Comparison of ENCODE assay signal across 12 cellular contexts in the genomic region with DNA sequence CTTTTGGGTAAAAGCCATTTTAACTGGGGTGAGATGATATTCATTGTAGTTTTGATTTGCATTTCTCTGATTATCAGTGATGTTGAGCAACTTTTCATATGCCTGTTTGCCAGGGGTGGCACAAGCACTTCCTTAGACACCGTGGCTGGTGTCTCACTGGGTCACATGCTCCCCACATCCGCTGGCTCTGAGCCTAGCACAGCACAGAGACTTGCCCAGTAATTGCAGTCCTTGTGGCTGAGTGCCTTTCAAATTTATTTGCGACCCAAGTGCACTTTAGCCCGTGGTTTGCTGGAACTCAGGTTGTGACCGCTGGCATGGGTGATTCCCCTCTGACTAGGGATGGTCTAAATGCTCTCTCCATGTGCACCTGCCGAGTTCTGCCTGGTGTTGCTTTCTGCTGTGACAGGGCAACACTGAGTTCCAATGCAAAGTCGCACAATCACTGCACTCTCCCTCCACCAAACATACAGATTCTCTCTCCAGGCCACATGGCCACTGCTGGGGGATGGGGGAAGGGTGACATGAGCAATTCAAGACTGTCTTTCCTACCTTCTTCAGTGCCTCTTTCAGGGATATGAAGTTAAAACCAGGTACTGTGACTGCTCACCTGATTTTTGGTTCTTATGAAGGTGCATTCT.
A peak's percentile ranks its signal among the peaks of the same experiment; 100 is the strongest.
DNase-seq lines count a peak whose midpoint lies in the region; ATAC-seq and TF ChIP-seq lines count a peak whose summit lies in the region.
"Had no signal": no experiment of that assay in that cellular context is flagged by ENCODE, and none has a peak within 500 bp of the region (broad histone marks: within the 10 kb centered on the region; RNA-seq: fewer than 3 reads in every experiment).

No MANE protein-coding gene starts in this region.

- no peaks in the 10 kb centered on the region for H3K9me3 ChIP-seq in MM.1S (replicated peaks; ENCODE audit: insufficient read depth, low read length)

- peaks cover 8% of the 10 kb centered on the region; the same call in 1 of the 2 replicates for H3F3A ChIP-seq in MM.1S (ENCODE audit: insufficient read depth, low read length)

- no peak overlapping the region for H3K4me3 Mint-ChIP-seq in activated CD4-positive, alpha-beta T cell treated with anti-CD3 and anti-CD28 coated beads for 36 hours
- no peak overlapping the region for H3K4me3 Mint-ChIP-seq in activated CD4-positive, alpha-beta memory T cell treated with anti-CD3 and anti-CD28 coated beads, Interleukin-2, amount 10 ng/mL, durations not matched to agents 7 days and 5 days
- H3K4me3 Mint-ChIP-seq in natural killer cell = no peak overlapping the region
- H3K4me3 Mint-ChIP-seq: activated T-helper 1 cell treated with anti-CD3 and anti-CD28 coated beads, Interleukin-12 subunit alpha, Interleukin-12 subunit beta, Interleukin-2, Interleukin-4 antibody, amounts not matched to agents 30 ng/mL and 10 ng/mL and 1 ng/mL, durations not matched to agents 14 hours and 24 hours and 36 hours; neural crest cell; T-cell had no signal

- H3K4me1 Mint-ChIP-seq in activated CD4-positive, alpha-beta T cell treated with anti-CD3 and anti-CD28 coated beads for 36 hours = peaks cover 12% of the 10 kb centered on the region
- peaks cover 7% of the 10 kb centered on the region for H3K4me1 Mint-ChIP-seq in activated CD4-positive, alpha-beta memory T cell treated with anti-CD3 and anti-CD28 coated beads, Interleukin-2, amount 10 ng/mL, durations not matched to agents 7 days and 5 days
- H3K4me1 Mint-ChIP-seq in natural killer cell = peaks cover 21 to 25% of the 10 kb centered on the region in 2 donors

- peaks cover 4% of the 10 kb centered on the region for H3K36me3 Mint-ChIP-seq in activated CD4-positive, alpha-beta T cell treated with anti-CD3 and anti-CD28 coated beads for 36 hours (ENCODE audit: low read depth)
- H3K36me3 Mint-ChIP-seq in activated CD4-positive, alpha-beta memory T cell treated with anti-CD3 and anti-CD28 coated beads, Interleukin-2, amount 10 ng/mL, durations not matched to agents 7 days and 5 days (ENCODE audit: low read depth) = no peaks in the 10 kb centered on the region
- H3K36me3 Mint-ChIP-seq in natural killer cell = no peaks in the 10 kb centered on the region

- H3K4me2 ChIP-seq in MM.1S (ENCODE audit: low read depth, low read length) = peak overlapping the region; percentile 29

- no peaks in the 10 kb centered on the region for H4K20me1 ChIP-seq in MM.1S (ENCODE audit: insufficient read depth, low read length)

- POLR2A ChIA-PET in activated CD4-positive, alpha-beta T cell treated with anti-CD3 and anti-CD28 coated beads for 36 hours (lab: Charles Lee) = no interaction called here
- POLR2A ChIA-PET in activated CD4-positive, alpha-beta memory T cell treated with anti-CD3 and anti-CD28 coated beads, Interleukin-2, amount 10 ng/mL, durations not matched to agents 7 days and 5 days (lab: Charles Lee) = no interaction called here

- ATAC-seq in activated CD4-positive, alpha-beta T cell treated with anti-CD3 and anti-CD28 coated beads for 36 hours = peak; percentile 72
- peak; percentile 64 to 81 (median 67) for ATAC-seq in natural killer cell
- ATAC-seq in HG03460 (IDR thresholded peaks at IDR 0.05; ENCODE audit: unreplicated experiment) = no peak
- ATAC-seq in GM19395 (IDR thresholded peaks at IDR 0.05; ENCODE audit: unreplicated experiment) = no peak
- no peak for ATAC-seq in HG03432 (IDR thresholded peaks at IDR 0.05; ENCODE audit: unreplicated experiment)

- no peak overlapping the region for H2AFZ ChIP-seq in MM.1S (ENCODE audit: low read length)

- H3K27ac ChIP-seq in MM.1S (ENCODE audit: low read length) = peak overlapping the region; percentile 46; the same call in 1 of the 2 replicates

- no peaks in the 10 kb centered on the region for H3K9me2 ChIP-seq in MM.1S (replicated peaks; ENCODE audit: insufficient read depth, low read length)

- TF ChIP-seq CTCF in MM.1S (IDR thresholded peaks at IDR 0.05; ENCODE audit: low read length) (no peak), natural killer cell (IDR thresholded peaks at IDR 0.05) (no peak)

- intact Hi-C loops in activated CD4-positive, alpha-beta T cell treated with anti-CD3 and anti-CD28 coated beads for 36 hours (cut with DNase I, micrococcal nuclease) = no loop called here
- intact Hi-C loops in natural killer cell (cut with micrococcal nuclease) = no loop called here

- CTCF ChIA-PET in activated CD4-positive, alpha-beta T cell treated with anti-CD3 and anti-CD28 coated beads for 36 hours (lab: Charles Lee) = no interaction called here
- CTCF ChIA-PET in activated CD4-positive, alpha-beta memory T cell treated with anti-CD3 and anti-CD28 coated beads, Interleukin-2, amount 10 ng/mL, durations not matched to agents 7 days and 5 days (lab: Charles Lee) = no interaction called here

- peaks cover 31% of the 10 kb centered on the region for H3K79me2 ChIP-seq in MM.1S (ENCODE audit: low read length)

- DNase-seq in activated CD4-positive, alpha-beta T cell treated with anti-CD3 and anti-CD28 coated beads for 36 hours = peak; percentile 31
- no peak for DNase-seq in activated CD4-positive, alpha-beta T cell treated with anti-CD3 and anti-CD28 coated beads for 1 hour
- DNase-seq in MM.1S (peak; percentile 86), natural killer cell (no peak)
- peak; percentile 26 for DNase-seq in activated CD4-positive, alpha-beta memory T cell treated with anti-CD3 and anti-CD28 coated beads, Interleukin-2, amount 10 ng/mL, durations not matched to agents 7 days and 5 days
- DNase-seq: NCI-H2081 treated with DMSO at 0.1 percent for 48 hours had no signal

- H3K4me3 ChIP-seq in MM.1S (ENCODE audit: low read length) = no peak overlapping the region

- H3K27me3 Mint-ChIP-seq in activated CD4-positive, alpha-beta T cell treated with anti-CD3 and anti-CD28 coated beads for 36 hours = no peaks in the 10 kb centered on the region
- no peaks in the 10 kb centered on the region for H3K27me3 Mint-ChIP-seq in activated CD4-positive, alpha-beta memory T cell treated with anti-CD3 and anti-CD28 coated beads, Interleukin-2, amount 10 ng/mL, durations not matched to agents 7 days and 5 days
- no peaks in the 10 kb centered on the region for H3K27me3 Mint-ChIP-seq in natural killer cell (ENCODE audit: low read depth in 2 of 2)
- H3K27me3 Mint-ChIP-seq: T-cell had no signal

- no peak overlapping the region for H3K27ac Mint-ChIP-seq in activated CD4-positive, alpha-beta T cell treated with anti-CD3 and anti-CD28 coated beads for 36 hours
- H3K27ac Mint-ChIP-seq in activated CD4-positive, alpha-beta memory T cell treated with anti-CD3 and anti-CD28 coated beads, Interleukin-2, amount 10 ng/mL, durations not matched to agents 7 days and 5 days = no peak overlapping the region
- H3K27ac Mint-ChIP-seq in natural killer cell = peak overlapping the region; percentile 60 to 62
- H3K27ac Mint-ChIP-seq: activated T-helper 1 cell treated with anti-CD3 and anti-CD28 coated beads, Interleukin-12 subunit alpha, Interleukin-12 subunit beta, Interleukin-2, Interleukin-4 antibody, amounts not matched to agents 30 ng/mL and 10 ng/mL and 1 ng/mL, durations not matched to agents 14 hours and 24 hours and 36 hours; T-cell had no signal

- H3K9me3 Mint-ChIP-seq in activated CD4-positive, alpha-beta T cell treated with anti-CD3 and anti-CD28 coated beads for 36 hours (ENCODE audit: low read depth) = peaks cover 1% of the 10 kb centered on the region
- H3K9me3 Mint-ChIP-seq in activated CD4-positive, alpha-beta memory T cell treated with anti-CD3 and anti-CD28 coated beads, Interleukin-2, amount 10 ng/mL, durations not matched to agents 7 days and 5 days = no peaks in the 10 kb centered on the region
- H3K9me3 Mint-ChIP-seq in natural killer cell = no peaks in the 10 kb centered on the region
- H3K9me3 Mint-ChIP-seq: activated T-helper 1 cell treated with anti-CD3 and anti-CD28 coated beads, Interleukin-12 subunit alpha, Interleukin-12 subunit beta, Interleukin-2, Interleukin-4 antibody, amounts not matched to agents 30 ng/mL and 10 ng/mL and 1 ng/mL, durations not matched to agents 14 hours and 24 hours and 36 hours; neural crest cell had no signal

- peaks cover 9% of the 10 kb centered on the region for H3K4me1 ChIP-seq in MM.1S (ENCODE audit: low read length)

- H3K36me3 ChIP-seq in MM.1S (replicated peaks; ENCODE audit: insufficient read depth, low read length) = no peaks in the 10 kb centered on the region

- H3K27me3 ChIP-seq in MM.1S (replicated peaks; ENCODE audit: insufficient read depth, low read length) = no peaks in the 10 kb centered on the region

- peak overlapping the region; percentile 4; the same call in 1 of the 2 replicates for H3K9ac ChIP-seq in MM.1S (ENCODE audit: low read length)

Comparison
In these comparisons a context has a peak if more than half of its experiments do, and no peak if none do; other contexts are left out.
1. DNase-seq: peak in activated CD4-positive, alpha-beta T cell treated with anti-CD3 and anti-CD28 coated beads for 36 hours (single experiment), MM.1S (single experiment) and activated CD4-positive, alpha-beta memory T cell treated with anti-CD3 and anti-CD28 coated beads, Interleukin-2, amount 10 ng/mL, durations not matched to agents 7 days and 5 days (single experiment); none in activated CD4-positive, alpha-beta T cell treated with anti-CD3 and anti-CD28 coated beads for 1 hour (single experiment) and natural killer cell (single experiment).
2. ATAC-seq: peak in activated CD4-positive, alpha-beta T cell treated with anti-CD3 and anti-CD28 coated beads for 36 hours (single experiment) and natural killer cell (3 of 3); none in HG03460 (single experiment), GM19395 (single experiment) and HG03432 (single experiment).
3. H3K27ac Mint-ChIP-seq: peak in natural killer cell (2 of 2); none in activated CD4-positive, alpha-beta T cell treated with anti-CD3 and anti-CD28 coated beads for 36 hours (single experiment) and activated CD4-positive, alpha-beta memory T cell treated with anti-CD3 and anti-CD28 coated beads, Interleukin-2, amount 10 ng/mL, durations not matched to agents 7 days and 5 days (single experiment).